Comparison of ENCODE assay signal across 26 cellular contexts in genomic region chr17:73785466-73785865, GRCh38.
A peak's percentile ranks its signal among the peaks of the same experiment; 100 is the strongest.
DNase-seq lines count a peak whose midpoint lies in the region; ATAC-seq and TF ChIP-seq lines count a peak whose summit lies in the region.
"Had no signal": no experiment of that assay in that cellular context is flagged by ENCODE, and none has a peak within 500 bp of the region (broad histone marks: within the 10 kb centered on the region; RNA-seq: fewer than 3 reads in every experiment).

No MANE protein-coding gene starts in this region.

- intact Hi-C loops in aorta (cut with DNase I): no loop called here

- TF ChIP-seq CTCF in nephron (IDR thresholded peaks at IDR 0.05; ENCODE audit: unreplicated experiment in 3 of 3): no peak

- ATAC-seq in aorta (ENCODE audit: low FRiP score): no peak
- no peak for ATAC-seq in GM19397 (IDR thresholded peaks at IDR 0.05; ENCODE audit: unreplicated experiment)
- ATAC-seq: activated CD4-positive, CD25-positive, alpha-beta regulatory T cell treated with anti-CD3 and anti-CD28 coated beads, Interleukin-2, amount 50 U/mL, for 24 hours; activated T-cell treated with anti-CD3 and anti-CD28 coated beads, Interleukin-2, amount 50 U/mL, for 72 hours; gastrocnemius medialis; lower lobe of right lung; naive thymus-derived CD8-positive, alpha-beta T cell; SK-N-SH treated with all-trans-retinoic acid at 6 μM for 48 hours; stimulated activated memory B cell treated with anti-CD40 and anti-IgM and Interleukin-4, amounts not matched to agents 10 μg/mL and 1 μg/mL and 100 μg/mL, for 72 hours; T-helper 17 cell had no signal

- H3K4me3 ChIP-seq in SJCRH30 (no peak overlapping the region), aorta (ENCODE audit: low read length in 2 of 2) (no peak overlapping the region)
- H3K4me3 ChIP-seq: gastrocnemius medialis, lower lobe of right lung, PC-9, skin epidermis, transverse colon had no signal

- H3K27ac Mint-ChIP-seq in nephron: peak overlapping the region in 2 of 3 experiments; percentile 62 to 68
- H3K27ac Mint-ChIP-seq: activated naive CD4-positive, alpha-beta T cell treated with anti-CD3 and anti-CD28 coated beads for 36 hours; activated T-cell treated with anti-CD3 and anti-CD28 coated beads, Interleukin-2, amount 50 U/mL, for 72 hours; B cell; naive thymus-derived CD8-positive, alpha-beta T cell; stimulated activated memory B cell treated with anti-CD40 and anti-IgM and Interleukin-4, amounts not matched to agents 10 μg/mL and 1 μg/mL and 100 μg/mL, for 72 hours; T-helper 17 cell had no signal

- H3K36me3 ChIP-seq in SJCRH30 (no peaks in the 10 kb centered on the region), aorta (ENCODE audit: control insufficient read depth in 1 of 2, insufficient read depth in 2 of 2, low read length in 1 of 2) (no peaks in the 10 kb centered on the region)
- H3K36me3 ChIP-seq: gastrocnemius medialis, lower lobe of right lung, transverse colon had no signal

- H3K4me3 Mint-ChIP-seq in nephron: peak overlapping the region; percentile 40 to 58 (median 52)
- H3K4me3 Mint-ChIP-seq: activated naive CD4-positive, alpha-beta T cell treated with anti-CD3 and anti-CD28 coated beads for 36 hours; activated T-cell treated with anti-CD3 and anti-CD28 coated beads, Interleukin-2, amount 50 U/mL, for 72 hours; B cell; naive thymus-derived CD8-positive, alpha-beta T cell; stimulated activated memory B cell treated with anti-CD40 and anti-IgM and Interleukin-4, amounts not matched to agents 10 μg/mL and 1 μg/mL and 100 μg/mL, for 72 hours; T-helper 17 cell had no signal

- 40 to 65% methylated on average over 12 of the region's 12 CpGs for WGBS in aorta, 2 donors

- H3K27me3 Mint-ChIP-seq in nephron (ENCODE audit: low read depth): peaks cover 79% of the 10 kb centered on the region

- peak; percentile 11 for DNase-seq in NCI-H748 (lab: John Stamatoyannopoulos, UW; ENCODE audit: unreplicated experiment)
- no peak for DNase-seq in NCI-H748 treated with DMSO at 0.1 percent for 48 hours (lab: John Stamatoyannopoulos, UW)
- peak; percentile 10 for DNase-seq in NCI-H1694 (lab: John Stamatoyannopoulos, UW)
- DNase-seq in SJCRH30: peak; percentile 37 to 63
- no peak for DNase-seq in aorta
- DNase-seq in cerebellum (ENCODE audit: low spot score): no peak
- DNase-seq: activated CD4-positive, alpha-beta T cell treated with anti-CD3 and anti-CD28 coated beads, Interleukin-2, amount 50 U/mL, for 4 hours; activated naive CD4-positive, alpha-beta T cell treated with anti-CD3 and anti-CD28 coated beads for 36 hours; activated T-cell treated with anti-CD3 and anti-CD28 coated beads, Interleukin-2, amount 50 U/mL, for 72 hours; DMS53; gastrocnemius medialis; GDM1; kidney glomerular epithelial cell; lower lobe of right lung; naive thymus-derived CD8-positive, alpha-beta T cell; NK-92 treated with Interleukin-12 subunit alpha and Interleukin-12 subunit beta, amount 100 ng/mL, for 24 hours; T-helper 17 cell had no signal

- H3K27ac ChIP-seq in SJCRH30 (no peak overlapping the region), aorta (ENCODE audit: low read depth in 1 of 2, low read length in 2 of 2) (no peak overlapping the region)
- H3K27ac ChIP-seq: gastrocnemius medialis, lower lobe of right lung, PC-9, skin epidermis had no signal

- H3K4me1 ChIP-seq in SJCRH30: peaks cover 4% of the 10 kb centered on the region; the same call in 1 of the 2 replicates
- no peaks in the 10 kb centered on the region for H3K4me1 ChIP-seq in aorta (ENCODE audit: control insufficient read depth in 1 of 2, insufficient read depth in 2 of 2, low read length in 2 of 2)
- H3K4me1 ChIP-seq: gastrocnemius medialis, lower lobe of right lung had no signal

- peaks cover 3% of the 10 kb centered on the region for H3K9me3 Mint-ChIP-seq in nephron
- H3K9me3 Mint-ChIP-seq: activated naive CD4-positive, alpha-beta T cell treated with anti-CD3 and anti-CD28 coated beads for 36 hours; activated T-cell treated with anti-CD3 and anti-CD28 coated beads, Interleukin-2, amount 50 U/mL, for 72 hours; naive thymus-derived CD8-positive, alpha-beta T cell; stimulated activated memory B cell treated with anti-CD40 and anti-IgM and Interleukin-4, amounts not matched to agents 10 μg/mL and 1 μg/mL and 100 μg/mL, for 72 hours had no signal

- H3K27me3 ChIP-seq in SJCRH30 (peaks cover 20% of the 10 kb centered on the region; the same call in 1 of the 2 replicates), aorta (ENCODE audit: control insufficient read depth in 1 of 2, insufficient read depth in 2 of 2, low read length in 1 of 2) (no peaks in the 10 kb centered on the region)

- H3K4me1 Mint-ChIP-seq in nephron: peaks cover 39% of the 10 kb centered on the region
- H3K4me1 Mint-ChIP-seq: B cell had no signal

- H3K9me3 ChIP-seq in SJCRH30 (replicated peaks) (no peaks in the 10 kb centered on the region), aorta (ENCODE audit: control insufficient read depth, low read length) (no peaks in the 10 kb centered on the region)
- H3K9me3 ChIP-seq: gastrocnemius medialis, lower lobe of right lung, transverse colon had no signal

- peaks cover 4% of the 10 kb centered on the region for H3K36me3 Mint-ChIP-seq in nephron (ENCODE audit: low read depth)
- H3K36me3 Mint-ChIP-seq: naive thymus-derived CD8-positive, alpha-beta T cell; stimulated activated memory B cell treated with anti-CD40 and anti-IgM and Interleukin-4, amounts not matched to agents 10 μg/mL and 1 μg/mL and 100 μg/mL, for 72 hours had no signal

Comparison
In these comparisons a context has a peak if more than half of its experiments do, and no peak if none do; other contexts are left out.
1. DNase-seq: peak in NCI-H748 (single experiment), NCI-H1694 (single experiment) and SJCRH30 (2 of 2); none in NCI-H748 treated with DMSO at 0.1 percent for 48 hours (single experiment), aorta (0 of 2) and cerebellum (single experiment).